ENCODE assay signal across 21 cellular contexts in the genomic region with DNA sequence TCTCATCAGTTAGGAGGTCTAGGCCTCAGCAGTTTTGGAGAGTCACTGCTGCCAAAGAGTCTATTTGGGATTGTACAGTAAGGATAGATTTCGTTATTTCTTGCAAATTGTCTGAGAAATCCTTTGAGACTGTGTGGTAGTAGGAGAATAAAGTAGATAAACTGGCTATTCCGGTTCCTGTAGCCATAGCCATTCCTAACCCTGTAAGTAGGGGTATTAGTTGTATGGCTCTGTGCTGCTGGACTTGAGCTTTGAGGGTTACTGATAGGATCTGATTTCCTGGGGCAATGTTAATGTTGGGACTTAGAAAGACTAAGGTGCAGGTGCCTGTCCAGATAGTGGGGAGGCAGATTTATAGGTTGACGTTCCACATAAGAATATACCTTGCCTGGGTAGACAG.
"Had no signal": no experiment of that assay in that cellular context is flagged by ENCODE, and none has a peak within 500 bp of the region (broad histone marks: within the 10 kb centered on the region; RNA-seq: fewer than 3 reads in every experiment).

No MANE protein-coding gene starts in this region.

- DNase-seq: activated CD4-positive, alpha-beta T cell treated with anti-CD3 and anti-CD28 coated beads for 4 hours; activated CD8-positive, alpha-beta memory T cell treated with anti-CD3 and anti-CD28 coated beads, Interleukin-2, amount 50 U/mL, for 4 hours; activated CD8-positive, alpha-beta T cell treated with anti-CD3 and anti-CD28 coated beads for 36 hours; activated gamma-delta T cell treated with Interleukin-2 at 50 U/mL for 16 hours; activated naive CD4-positive, alpha-beta T cell treated with anti-CD3 and anti-CD28 coated beads, Interleukin-2, amount 10 ng/mL, durations not matched to agents 7 days and 5 days; activated naive CD8-positive, alpha-beta T cell treated with anti-CD3 and anti-CD28 coated beads for 36 hours; activated T-cell treated with anti-CD3 and anti-CD28 coated beads, Interleukin-2, amount 50 U/mL, for 72 hours; brain microvascular endothelial cell; central memory CD4-positive, alpha-beta T cell; MM.1S; NCI-H1105; NCI-H1436 treated with DMSO at 0.1 percent for 48 hours; NCI-H187; NCI-H2081; NCI-H446; NCI-H524; NCI-H82; RPMI8226 had no signal

- H3K27me3 ChIP-seq: brain microvascular endothelial cell had no signal

- H3K36me3 ChIP-seq: brain microvascular endothelial cell had no signal

- H3K27ac ChIP-seq: brain microvascular endothelial cell had no signal

- ATAC-seq: activated CD4-positive, CD25-positive, alpha-beta regulatory T cell treated with anti-CD3 and anti-CD28 coated beads, Interleukin-2, amount 50 U/mL, for 24 hours; activated CD8-positive, alpha-beta T cell treated with anti-CD3 and anti-CD28 coated beads for 36 hours; activated T-cell treated with anti-CD3 and anti-CD28 coated beads, Interleukin-2, amount 50 U/mL, for 72 hours; Panc1; Right ventricle myocardium inferior had no signal
